27 cellular contexts compared by ENCODE assay signal in genomic region chr5:174319551-174319950, GRCh38.
"Had no signal": no experiment of that assay in that cellular context is flagged by ENCODE, and none has a peak within 500 bp of the region (broad histone marks: within the 10 kb centered on the region; RNA-seq: fewer than 3 reads in every experiment).

No MANE protein-coding gene starts in this region.

- DNase-seq: central memory CD4-positive, alpha-beta T cell; dorsolateral prefrontal cortex; effector CD4-positive, alpha-beta T cell; foreskin keratinocyte; heart left ventricle; kidney glomerular epithelial cell; left ventricle myocardium superior; mucosa of descending colon; naive B cell; stimulated activated CD4-positive, alpha-beta T cell treated with anti-CD3 and anti-CD28 coated beads, Interleukin-15, amount 100 ng/mL, for 24 hours; stimulated activated CD4-positive, alpha-beta T cell treated with anti-CD3 and anti-CD28 coated beads, Interleukin-2, amount 100 ng/mL, for 48 hours; stimulated activated naive B cell treated with anti-CD40 and anti-IgM and Interleukin-4, amounts not matched to agents 10 μg/mL and 1 μg/mL and 100 μg/mL, for 72 hours; upper lobe of left lung; uterus had no signal

- H3K4me3 ChIP-seq: dorsolateral prefrontal cortex, esophagus muscularis mucosa, gastroesophageal sphincter, heart left ventricle, hepatocyte, lung, mucosa of descending colon, neural progenitor cell, prostate gland, right atrium auricular region, skin epidermis, upper lobe of left lung, uterus had no signal

- H3K4me1 Mint-ChIP-seq: memory B cell; nephron; stimulated activated naive B cell treated with anti-CD40 and anti-IgM and Interleukin-4, amounts not matched to agents 10 μg/mL and 1 μg/mL and 100 μg/mL, for 72 hours had no signal

- H3K4me1 ChIP-seq: esophagus muscularis mucosa, foreskin keratinocyte, gastroesophageal sphincter, neural progenitor cell, parathyroid adenoma, prostate gland, right atrium auricular region, uterus had no signal

- H3K27ac Mint-ChIP-seq: memory B cell; mesothelial cell of epicardium; naive B cell; nephron; neural progenitor cell; stimulated activated naive B cell treated with anti-CD40 and anti-IgM and Interleukin-4, amounts not matched to agents 10 μg/mL and 1 μg/mL and 100 μg/mL, for 72 hours; stimulated activated naive CD8-positive, alpha-beta T cell treated with anti-CD3 and anti-CD28 coated beads, Interleukin-15, Interleukin-2, amounts not matched to agents 100 ng/mL and 50 ng/mL, for 24 hours had no signal

- H3K36me3 ChIP-seq: esophagus muscularis mucosa, gastroesophageal sphincter, heart left ventricle, neural progenitor cell, prostate gland, right atrium auricular region, upper lobe of left lung, uterus had no signal

- H3K27me3 ChIP-seq: right atrium auricular region, upper lobe of left lung, uterus had no signal

- H3K27ac ChIP-seq: dorsolateral prefrontal cortex, esophagus muscularis mucosa, foreskin keratinocyte, gastroesophageal sphincter, heart left ventricle, hepatocyte, neural progenitor cell, parathyroid adenoma, prostate gland, right atrium auricular region, skin epidermis, upper lobe of left lung, uterus had no signal

- H3K9me3 ChIP-seq: esophagus muscularis mucosa, gastroesophageal sphincter, heart left ventricle, mucosa of descending colon, prostate gland, right atrium auricular region, upper lobe of left lung, uterus had no signal

- H3K4me3 Mint-ChIP-seq: memory B cell; mesothelial cell of epicardium; naive B cell; nephron; neural progenitor cell; stimulated activated naive B cell treated with anti-CD40 and anti-IgM and Interleukin-4, amounts not matched to agents 10 μg/mL and 1 μg/mL and 100 μg/mL, for 72 hours; stimulated activated naive CD8-positive, alpha-beta T cell treated with anti-CD3 and anti-CD28 coated beads, Interleukin-15, Interleukin-2, amounts not matched to agents 100 ng/mL and 50 ng/mL, for 24 hours had no signal

- H3K36me3 Mint-ChIP-seq: memory B cell; mesothelial cell of epicardium; neural progenitor cell; stimulated activated naive B cell treated with anti-CD40 and anti-IgM and Interleukin-4, amounts not matched to agents 10 μg/mL and 1 μg/mL and 100 μg/mL, for 72 hours had no signal

- H3K9me3 Mint-ChIP-seq: mesothelial cell of epicardium; nephron; stimulated activated naive CD8-positive, alpha-beta T cell treated with anti-CD3 and anti-CD28 coated beads, Interleukin-15, Interleukin-2, amounts not matched to agents 100 ng/mL and 50 ng/mL, for 24 hours had no signal
